Comparison of ENCODE assay signal across 1 cellular context in the genomic region with DNA sequence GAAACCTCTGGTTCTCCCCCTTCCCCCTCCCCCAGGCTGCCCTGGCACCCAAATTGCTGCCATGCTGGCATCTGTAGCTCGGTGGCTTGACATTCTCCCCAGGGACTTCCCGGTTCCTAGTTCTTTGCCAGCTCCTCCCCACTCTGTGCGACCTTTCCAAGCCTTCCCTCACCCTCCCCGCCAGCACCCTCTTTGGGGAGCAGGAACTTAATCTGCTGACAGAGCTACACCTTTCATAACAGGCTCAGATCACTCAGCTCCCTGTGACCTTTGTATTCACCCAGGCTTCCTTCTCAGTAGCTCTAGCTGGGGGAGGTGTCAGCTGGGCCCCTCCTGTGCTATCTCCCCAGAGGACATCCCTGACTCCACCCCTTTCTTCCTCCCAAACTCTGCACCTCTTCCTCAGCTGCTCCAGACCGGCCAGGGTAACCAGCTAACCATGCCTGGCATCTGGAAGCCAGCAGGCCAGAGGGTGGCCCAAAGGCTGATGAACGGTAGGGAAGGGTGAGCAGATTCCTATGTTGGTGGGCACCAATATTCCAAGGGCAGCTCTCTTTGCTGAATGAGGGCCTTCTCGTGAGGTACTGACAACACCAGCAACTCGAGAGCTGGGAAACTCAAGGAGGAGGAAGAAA.
TF ChIP-seq lines count a peak whose summit lies in the region.

No MANE protein-coding gene starts in this region.

TF ChIP-seq in K562, 482 proteins besides CTCF, POLR2A, EP300 and RAD21 (continued from another document):
- TF ChIP-seq NR2C2 (CRISPR knock-in tag; IDR thresholded peaks at IDR 0.05) (no peak), NR2C2 (tag; IDR thresholded peaks at IDR 0.05) (peak; percentile 68; the same call in 1 of the 2 replicates), MBD2 (IDR thresholded peaks at IDR 0.05; ENCODE audit: borderline replicate concordance, low read depth) (no peak), HIVEP1 (CRISPR knock-in tag; IDR thresholded peaks at IDR 0.05) (no peak), ETS2 (tag; IDR thresholded peaks at IDR 0.05; ENCODE audit: borderline replicate concordance, poor library complexity, severe bottlenecking) (no peak), TCFL5 (CRISPR knock-in tag; conservative IDR thresholded peaks at IDR 0.05) (no peak), ZNF324 (CRISPR knock-in tag; IDR thresholded peaks at IDR 0.05) (no peak), CXXC5 (CRISPR knock-in tag; IDR thresholded peaks at IDR 0.05) (0 out of 2 replicates have a peak, but pooled peaks have one; percentile 19), POLR2B (IDR thresholded peaks at IDR 0.05; ENCODE audit: low read depth, partially characterized antibody) (no peak)
- TF ChIP-seq, protein P1, sequence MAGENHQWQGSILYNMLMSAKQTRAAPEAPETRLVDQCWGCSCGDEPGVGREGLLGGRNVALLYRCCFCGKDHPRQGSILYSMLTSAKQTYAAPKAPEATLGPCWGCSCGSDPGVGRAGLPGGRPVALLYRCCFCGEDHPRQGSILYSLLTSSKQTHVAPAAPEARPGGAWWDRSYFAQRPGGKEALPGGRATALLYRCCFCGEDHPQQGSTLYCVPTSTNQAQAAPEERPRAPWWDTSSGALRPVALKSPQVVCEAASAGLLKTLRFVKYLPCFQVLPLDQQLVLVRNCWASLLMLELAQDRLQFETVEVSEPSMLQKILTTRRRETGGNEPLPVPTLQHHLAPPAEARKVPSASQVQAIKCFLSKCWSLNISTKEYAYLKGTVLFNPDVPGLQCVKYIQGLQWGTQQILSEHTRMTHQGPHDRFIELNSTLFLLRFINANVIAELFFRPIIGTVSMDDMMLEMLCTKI (IDR thresholded peaks at IDR 0.05; ENCODE audit: partially characterized antibody): no peak
